In the genomic region with DNA sequence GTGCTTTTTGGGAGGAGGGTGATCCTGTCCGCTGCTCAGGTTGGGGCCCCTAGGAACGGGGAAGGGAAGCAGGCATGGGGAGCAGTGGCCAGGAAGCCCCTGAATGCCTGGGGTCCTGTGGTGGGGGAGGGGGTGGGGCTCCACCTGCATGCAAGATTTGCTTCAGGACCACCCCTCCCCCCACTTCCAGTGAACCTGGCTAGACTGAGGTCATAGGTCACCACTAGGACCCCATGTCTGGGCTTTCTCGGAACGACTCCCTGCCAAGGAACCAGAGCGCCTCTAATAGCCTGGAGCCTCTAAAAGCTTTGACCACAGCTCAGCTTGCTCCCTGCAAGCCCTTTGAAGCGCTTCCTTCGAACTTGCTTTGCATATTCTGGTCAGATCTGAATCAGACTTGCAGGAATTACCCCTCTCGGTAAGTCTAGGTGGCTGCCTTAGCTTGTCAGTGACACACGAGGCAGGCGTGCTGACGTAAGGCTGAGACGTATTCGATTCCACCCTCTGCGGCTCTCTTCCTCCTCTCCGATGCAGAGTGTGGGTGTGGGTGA, we compare ENCODE assay signal across 1 cellular context.
TF ChIP-seq lines count a peak whose summit lies in the region.

No MANE protein-coding gene starts in this region.

TF ChIP-seq in SK-N-SH, 30 proteins besides CTCF, POLR2A, EP300 and RAD21 (continued from another document):
- no peak for TF ChIP-seq CHD2 (IDR thresholded peaks at IDR 0.05; ENCODE audit: low read length, partially characterized antibody)
- peak; percentile 28; the same call in 1 of the 2 replicates for TF ChIP-seq FOSL2 (IDR thresholded peaks at IDR 0.05; ENCODE audit: borderline replicate concordance, low read depth)
